In the genomic region with DNA sequence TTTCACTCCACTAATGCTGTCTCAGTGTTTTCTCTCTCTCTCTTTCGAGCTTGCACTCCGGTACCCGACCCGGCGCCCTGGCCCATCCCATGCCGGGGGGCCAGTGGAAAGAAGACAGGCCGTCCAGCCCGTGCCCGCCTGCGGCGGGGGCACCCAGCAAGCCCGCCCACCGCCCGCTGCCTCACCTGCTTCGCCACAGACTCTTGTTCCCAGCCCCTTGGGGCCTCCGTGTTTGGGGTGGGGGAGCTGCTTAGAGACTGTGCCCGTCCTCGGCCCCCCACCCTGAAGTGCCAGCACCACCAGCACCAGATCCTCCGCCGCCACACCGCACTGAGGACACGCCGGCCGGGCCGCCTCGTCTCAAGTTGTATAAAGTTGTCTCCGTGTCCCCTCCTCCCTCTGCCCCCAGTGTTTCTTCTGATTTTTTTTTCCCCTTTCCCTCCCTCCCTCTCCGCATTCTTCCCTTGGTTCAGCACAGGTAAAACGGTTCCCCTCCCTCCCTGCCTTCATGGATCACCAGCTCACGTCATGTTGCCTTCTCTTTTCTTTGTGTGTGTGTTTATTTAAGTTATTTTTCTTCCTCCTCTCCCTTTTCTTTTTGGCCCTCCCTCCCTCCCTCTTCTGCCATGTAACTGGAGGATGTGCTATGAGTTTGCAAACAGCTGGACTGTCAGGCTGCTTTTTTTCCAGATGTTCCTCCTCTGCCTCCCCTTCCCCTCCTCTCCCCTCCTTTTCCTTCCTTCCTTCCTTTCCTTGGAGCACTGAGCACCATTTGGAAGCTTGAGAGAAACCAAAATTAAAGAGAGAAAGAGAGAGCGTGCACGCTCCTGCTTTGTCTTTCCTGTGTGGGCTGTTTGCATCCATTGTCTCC, we compare ENCODE assay signal across 8 cellular contexts. TPM values are rescaled to one million over a fixed set of nuclear protein-coding genes. Genes with fewer than 3 reads are reported as not detected.
A peak's percentile ranks its signal among the peaks of the same experiment; 100 is the strongest.
DNase-seq lines count a peak whose midpoint lies in the region; ATAC-seq lines count a peak whose summit lies in the region.

No MANE protein-coding gene starts in this region.

- H3K9me3 Mint-ChIP-seq in activated T-cell treated with anti-CD3 and anti-CD28 coated beads, Interleukin-2, amount 50 U/mL, for 72 hours, result no peaks in the 10 kb centered on the region
- H3K9me3 Mint-ChIP-seq in activated CD4-positive, alpha-beta memory T cell treated with anti-CD3 and anti-CD28 coated beads, Interleukin-2, amount 10 ng/mL, durations not matched to agents 7 days and 5 days, result no peaks in the 10 kb centered on the region

- POLR2A ChIA-PET in activated CD4-positive, alpha-beta memory T cell treated with anti-CD3 and anti-CD28 coated beads, Interleukin-2, amount 10 ng/mL, durations not matched to agents 7 days and 5 days (lab: Charles Lee), result interaction anchor here (1.7 to 3.4 kb wide), 2 partner anchors 8 to 12 kb away, joined by 7 to 66 read pairs; partner anchors contain the start of gene LENG8

- H3K4me3 ChIP-seq in iPS-18c (ENCODE audit: insufficient read depth, low read depth, low read length) (0 out of 2 replicates have a peak overlapping the region, but pooled peaks have one; percentile 3), stomach smooth muscle (ENCODE audit: low read length in 2 of 2) (no peak overlapping the region)

- H3K27ac ChIP-seq in stomach smooth muscle (ENCODE audit: low read length), result peak overlapping the region; percentile 78

- peaks cover 23 to 42% of the 10 kb centered on the region in 2 donors for H3K36me3 ChIP-seq in stomach smooth muscle (ENCODE audit: control insufficient read depth in 2 of 2, insufficient read depth in 2 of 2, low read length in 2 of 2)

- H3K27me3 ChIP-seq in stomach smooth muscle (ENCODE audit: control insufficient read depth in 1 of 2, insufficient read depth in 2 of 2, low read length in 2 of 2), result no peaks in the 10 kb centered on the region

- H3K27ac Mint-ChIP-seq in activated T-cell treated with anti-CD3 and anti-CD28 coated beads, Interleukin-2, amount 50 U/mL, for 72 hours, result peak overlapping the region; percentile 79
- H3K27ac Mint-ChIP-seq in activated CD4-positive, alpha-beta memory T cell treated with anti-CD3 and anti-CD28 coated beads, Interleukin-2, amount 10 ng/mL, durations not matched to agents 7 days and 5 days, result peak overlapping the region; percentile 78

- H3K36me3 Mint-ChIP-seq in activated T-cell treated with anti-CD3 and anti-CD28 coated beads, Interleukin-2, amount 50 U/mL, for 72 hours (ENCODE audit: insufficient read depth in 2 of 2), result peaks cover 9 to 20% of the 10 kb centered on the region in 2 donors
- H3K36me3 Mint-ChIP-seq in activated CD4-positive, alpha-beta memory T cell treated with anti-CD3 and anti-CD28 coated beads, Interleukin-2, amount 10 ng/mL, durations not matched to agents 7 days and 5 days (ENCODE audit: low read depth), result peaks cover 41% of the 10 kb centered on the region

- H3K4me3 Mint-ChIP-seq in activated T-cell treated with anti-CD3 and anti-CD28 coated beads, Interleukin-2, amount 50 U/mL, for 72 hours, result peak overlapping the region; percentile 79 to 85
- H3K4me3 Mint-ChIP-seq in activated CD4-positive, alpha-beta memory T cell treated with anti-CD3 and anti-CD28 coated beads, Interleukin-2, amount 10 ng/mL, durations not matched to agents 7 days and 5 days, result peak overlapping the region; percentile 69

- peaks cover 36% of the 10 kb centered on the region for H3K4me1 Mint-ChIP-seq in activated T-cell treated with anti-CD3 and anti-CD28 coated beads, Interleukin-2, amount 50 U/mL, for 72 hours (ENCODE audit: low read depth)
- H3K4me1 Mint-ChIP-seq in activated CD4-positive, alpha-beta memory T cell treated with anti-CD3 and anti-CD28 coated beads, Interleukin-2, amount 10 ng/mL, durations not matched to agents 7 days and 5 days, result peaks cover 48% of the 10 kb centered on the region

- H3K27me3 Mint-ChIP-seq in activated T-cell treated with anti-CD3 and anti-CD28 coated beads, Interleukin-2, amount 50 U/mL, for 72 hours (ENCODE audit: low read depth), result no peaks in the 10 kb centered on the region
- H3K27me3 Mint-ChIP-seq in activated CD4-positive, alpha-beta memory T cell treated with anti-CD3 and anti-CD28 coated beads, Interleukin-2, amount 10 ng/mL, durations not matched to agents 7 days and 5 days, result peaks cover 8% of the 10 kb centered on the region

- CTCF ChIA-PET in activated CD4-positive, alpha-beta memory T cell treated with anti-CD3 and anti-CD28 coated beads, Interleukin-2, amount 10 ng/mL, durations not matched to agents 7 days and 5 days (lab: Charles Lee), result interaction anchor here (0.6 kb wide), 1 partner anchor 62 kb away, joined by 3 read pairs; no protein-coding TSS in a partner anchor

- ATAC-seq in activated T-cell treated with anti-CD3 and anti-CD28 coated beads, Interleukin-2, amount 50 U/mL, for 72 hours (replicated peaks in 1 of 2), result no peak
- no peak for ATAC-seq in GM18498 (IDR thresholded peaks at IDR 0.05; ENCODE audit: unreplicated experiment)

- H3K9me3 ChIP-seq in iPS-18c (ENCODE audit: control insufficient read depth, insufficient read depth, low read length) (no peaks in the 10 kb centered on the region), stomach smooth muscle (ENCODE audit: control insufficient read depth in 2 of 2, low read length in 2 of 2) (no peaks in the 10 kb centered on the region)

- H3K9ac ChIP-seq in stomach smooth muscle (ENCODE audit: low read length in 2 of 2), result no peak overlapping the region

- peaks cover 44% of the 10 kb centered on the region for H3K4me1 ChIP-seq in stomach smooth muscle (ENCODE audit: control insufficient read depth, insufficient read depth, low read length)

- no peak for DNase-seq in activated T-cell treated with anti-CD3 and anti-CD28 coated beads, Interleukin-2, amount 50 U/mL, for 72 hours
- DNase-seq in activated T-cell treated with anti-CD3 and anti-CD28 coated beads, Interleukin-2, amount 50 U/mL, for 1 hour, result no peak
- no peak for DNase-seq in activated CD4-positive, alpha-beta memory T cell treated with anti-CD3 and anti-CD28 coated beads, Interleukin-2, amount 10 ng/mL, durations not matched to agents 7 days and 5 days
- no peak for DNase-seq in SIG-M5 (lab: John Stamatoyannopoulos, UW)
- no peak for DNase-seq in middle frontal gyrus (ENCODE audit: extremely low spot score, low spot score)

RNA-seq across cellular contexts. Expression of gene LENG9, which starts 2.1 kb away (rescaled TPM):
- 1 to 10 TPM; 3.1 to 5.8 TPM for total RNA-seq in activated T-cell treated with anti-CD3 and anti-CD28 coated beads, Interleukin-2, amount 50 U/mL, for 72 hours
- total RNA-seq in activated CD4-positive, alpha-beta memory T cell treated with anti-CD3 and anti-CD28 coated beads, Interleukin-2, amount 10 ng/mL, durations not matched to agents 7 days and 5 days, result 1 to 10 TPM; 8.5 to 8.7 TPM

RNA-seq across cellular contexts. Expression of gene CDC42EP5, which starts 11.7 kb away (rescaled TPM):
- total RNA-seq in activated T-cell treated with anti-CD3 and anti-CD28 coated beads, Interleukin-2, amount 50 U/mL, for 72 hours, result under 1 TPM in 1 of 2 donors, not detected in 1; 0.30 TPM
- total RNA-seq in activated CD4-positive, alpha-beta memory T cell treated with anti-CD3 and anti-CD28 coated beads, Interleukin-2, amount 10 ng/mL, durations not matched to agents 7 days and 5 days, result not detected

RNA-seq across cellular contexts. Expression of gene LENG8, which starts 12.4 kb away (rescaled TPM):
- total RNA-seq in activated T-cell treated with anti-CD3 and anti-CD28 coated beads, Interleukin-2, amount 50 U/mL, for 72 hours, result 100 to 1,000 TPM; 221 to 283 TPM
- 100 to 1,000 TPM; 231 to 233 TPM for total RNA-seq in activated CD4-positive, alpha-beta memory T cell treated with anti-CD3 and anti-CD28 coated beads, Interleukin-2, amount 10 ng/mL, durations not matched to agents 7 days and 5 days

RNA-seq across cellular contexts. Expression of gene LAIR2, which starts 41.2 kb away (rescaled TPM):
- 10 to 100 TPM in 1 of 2 donors, under 1 TPM in 1; 0.83 to 14.2 TPM for total RNA-seq in activated T-cell treated with anti-CD3 and anti-CD28 coated beads, Interleukin-2, amount 50 U/mL, for 72 hours
- 1 to 10 TPM; 2.4 to 3.8 TPM for total RNA-seq in activated CD4-positive, alpha-beta memory T cell treated with anti-CD3 and anti-CD28 coated beads, Interleukin-2, amount 10 ng/mL, durations not matched to agents 7 days and 5 days

RNA-seq across cellular contexts. Expression of gene TTYH1, which starts 46.2 kb away (rescaled TPM):
- under 1 TPM; 0.32 to 0.41 TPM for total RNA-seq in activated T-cell treated with anti-CD3 and anti-CD28 coated beads, Interleukin-2, amount 50 U/mL, for 72 hours
- under 1 TPM; 0.53 to 0.68 TPM for total RNA-seq in activated CD4-positive, alpha-beta memory T cell treated with anti-CD3 and anti-CD28 coated beads, Interleukin-2, amount 10 ng/mL, durations not matched to agents 7 days and 5 days
